24 cellular contexts compared by ENCODE assay signal in the genomic region with DNA sequence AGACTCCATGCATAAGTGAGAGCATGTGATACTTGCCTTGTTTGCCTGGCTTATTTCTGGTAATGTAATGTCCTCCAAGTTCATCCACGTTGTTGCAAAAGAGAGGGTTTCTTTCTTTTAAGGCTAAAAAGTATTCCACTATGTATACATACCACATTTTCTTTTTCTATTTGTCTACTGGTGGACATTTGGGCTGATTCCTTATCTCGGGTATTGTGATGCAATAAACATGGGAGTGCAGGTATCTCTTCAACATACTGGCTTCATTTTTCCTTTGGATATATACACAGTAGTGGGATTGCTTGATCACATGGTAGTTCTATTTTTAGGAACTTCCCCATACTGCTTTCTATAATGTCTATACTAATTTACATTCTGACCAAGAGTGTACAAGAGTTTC.
"Had no signal": no experiment of that assay in that cellular context is flagged by ENCODE, and none has a peak within 500 bp of the region (broad histone marks: within the 10 kb centered on the region; RNA-seq: fewer than 3 reads in every experiment).

No MANE protein-coding gene starts in this region.

- H3K27me3 ChIP-seq: body of pancreas, cardiac muscle cell, dorsolateral prefrontal cortex, gastrocnemius medialis, left lung, right atrium auricular region, spleen, tibial nerve had no signal

- DNase-seq: activated CD4-positive, alpha-beta T cell treated with anti-CD3 and anti-CD28 coated beads for 36 hours; activated CD4-positive, CD25-positive, alpha-beta regulatory T cell; activated CD8-positive, alpha-beta memory T cell treated with anti-CD3 and anti-CD28 coated beads, Interleukin-2, amount 10 ng/mL, durations not matched to agents 7 days and 5 days; activated CD8-positive, alpha-beta T cell treated with anti-CD3 and anti-CD28 coated beads, Interleukin-2, amount 10 ng/mL, durations not matched to agents 7 days and 5 days; activated naive CD4-positive, alpha-beta T cell; activated T-cell treated with anti-CD3 and anti-CD28 coated beads, Interleukin-2, amount 50 U/mL, for 72 hours; anterior cingulate cortex; body of pancreas; dorsolateral prefrontal cortex; effector memory CD4-positive, alpha-beta T cell; gastrocnemius medialis; hippocampal formation; left lung; lower lobe of right lung; mesenchymal stem cell; natural killer cell; spleen; stimulated activated naive CD4-positive, alpha-beta T cell; T-helper 17 cell had no signal

- H3K4me3 Mint-ChIP-seq: activated CD4-positive, alpha-beta T cell treated with anti-CD3 and anti-CD28 coated beads for 36 hours; activated CD8-positive, alpha-beta memory T cell treated with anti-CD3 and anti-CD28 coated beads, Interleukin-2, amount 10 ng/mL, durations not matched to agents 7 days and 5 days; activated CD8-positive, alpha-beta T cell treated with anti-CD3 and anti-CD28 coated beads, Interleukin-2, amount 10 ng/mL, durations not matched to agents 7 days and 5 days; activated T-cell treated with anti-CD3 and anti-CD28 coated beads, Interleukin-2, amount 50 U/mL, for 72 hours; natural killer cell; T-helper 17 cell had no signal

- H3K27ac ChIP-seq: body of pancreas, cardiac muscle cell, coronary artery, dorsolateral prefrontal cortex, gastrocnemius medialis, left lung, lower lobe of right lung, right atrium auricular region, spleen, tibial nerve had no signal

- H3K27me3 Mint-ChIP-seq: activated CD4-positive, alpha-beta T cell treated with anti-CD3 and anti-CD28 coated beads for 36 hours; activated CD8-positive, alpha-beta memory T cell treated with anti-CD3 and anti-CD28 coated beads, Interleukin-2, amount 10 ng/mL, durations not matched to agents 7 days and 5 days; T-helper 17 cell had no signal

- H3K36me3 Mint-ChIP-seq: activated naive CD4-positive, alpha-beta T cell treated with anti-CD3 and anti-CD28 coated beads, Interleukin-2, amount 50 U/mL, for 72 hours had no signal

- H3K4me3 ChIP-seq: body of pancreas, cardiac muscle cell, coronary artery, dorsolateral prefrontal cortex, gastrocnemius medialis, left lung, lower lobe of right lung, right atrium auricular region, spleen, tibial nerve had no signal

- H3K9me3 Mint-ChIP-seq: activated naive CD4-positive, alpha-beta T cell treated with anti-CD3 and anti-CD28 coated beads, Interleukin-2, amount 50 U/mL, for 72 hours; activated T-cell treated with anti-CD3 and anti-CD28 coated beads, Interleukin-2, amount 50 U/mL, for 72 hours; natural killer cell had no signal

- ATAC-seq: activated CD4-positive, alpha-beta T cell treated with anti-CD3 and anti-CD28 coated beads for 36 hours; activated CD8-positive, alpha-beta memory T cell treated with anti-CD3 and anti-CD28 coated beads, Interleukin-2, amount 10 ng/mL, durations not matched to agents 7 days and 5 days; activated CD8-positive, alpha-beta T cell treated with anti-CD3 and anti-CD28 coated beads, Interleukin-2, amount 10 ng/mL, durations not matched to agents 7 days and 5 days; activated naive CD4-positive, alpha-beta T cell treated with anti-CD3 and anti-CD28 coated beads, Interleukin-2, amount 50 U/mL, for 72 hours; activated T-cell treated with anti-CD3 and anti-CD28 coated beads, Interleukin-2, amount 50 U/mL, for 72 hours; body of pancreas; gastrocnemius medialis; left lung; lower lobe of right lung; natural killer cell; T-helper 17 cell had no signal

- H3K4me1 Mint-ChIP-seq: activated CD4-positive, alpha-beta T cell treated with anti-CD3 and anti-CD28 coated beads for 36 hours; activated CD8-positive, alpha-beta memory T cell treated with anti-CD3 and anti-CD28 coated beads, Interleukin-2, amount 10 ng/mL, durations not matched to agents 7 days and 5 days; natural killer cell had no signal

- H3K9me3 ChIP-seq: body of pancreas, gastrocnemius medialis, left lung, lower lobe of right lung, right atrium auricular region, spleen, tibial nerve had no signal

- H3K27ac Mint-ChIP-seq: activated CD4-positive, alpha-beta T cell treated with anti-CD3 and anti-CD28 coated beads for 36 hours; activated CD8-positive, alpha-beta memory T cell treated with anti-CD3 and anti-CD28 coated beads, Interleukin-2, amount 10 ng/mL, durations not matched to agents 7 days and 5 days; activated CD8-positive, alpha-beta T cell treated with anti-CD3 and anti-CD28 coated beads, Interleukin-2, amount 10 ng/mL, durations not matched to agents 7 days and 5 days; activated T-cell treated with anti-CD3 and anti-CD28 coated beads, Interleukin-2, amount 50 U/mL, for 72 hours had no signal
